In genomic region chr2:18912225-18912888, GRCh38 we compare ENCODE assay signal across 19 cellular contexts.
"Had no signal": no experiment of that assay in that cellular context is flagged by ENCODE, and none has a peak within 500 bp of the region (broad histone marks: within the 10 kb centered on the region; RNA-seq: fewer than 3 reads in every experiment).

No MANE protein-coding gene starts in this region.

- DNase-seq: activated CD4-positive, alpha-beta T cell treated with anti-CD3 and anti-CD28 coated beads, Interleukin-2, amount 10 ng/mL, durations not matched to agents 24 days and 14 days; activated CD4-positive, CD25-positive, alpha-beta regulatory T cell; activated CD8-positive, alpha-beta memory T cell treated with anti-CD3 and anti-CD28 coated beads, Interleukin-2, amount 50 U/mL, for 4 hours; activated CD8-positive, alpha-beta T cell treated with anti-CD3 and anti-CD28 coated beads, Interleukin-2, amount 10 ng/mL, durations not matched to agents 7 days and 5 days; activated gamma-delta T cell treated with Interleukin-2 at 50 U/mL for 16 hours; activated naive CD8-positive, alpha-beta T cell treated with anti-CD3 and anti-CD28 coated beads for 36 hours; activated T-cell treated with anti-CD3 and anti-CD28 coated beads, Interleukin-2, amount 50 U/mL, for 72 hours; amygdala; brain microvascular endothelial cell; cerebellar nuclear complex; dermis blood vessel endothelial cell; naive thymus-derived CD8-positive, alpha-beta T cell; posterior cingulate gyrus; trophoblast cell had no signal

- H3K36me3 ChIP-seq: brain microvascular endothelial cell, neutrophil, right atrium auricular region, suprapubic skin had no signal

- H3K4me2 ChIP-seq: smooth muscle cell had no signal

- H3K4me3 ChIP-seq: right atrium auricular region, smooth muscle cell, suprapubic skin had no signal

- ATAC-seq: activated CD8-positive, alpha-beta T cell treated with anti-CD3 and anti-CD28 coated beads, Interleukin-2, amount 10 ng/mL, durations not matched to agents 7 days and 5 days; activated T-cell treated with anti-CD3 and anti-CD28 coated beads, Interleukin-2, amount 50 U/mL, for 72 hours; naive thymus-derived CD8-positive, alpha-beta T cell had no signal

- H3K27me3 ChIP-seq: brain microvascular endothelial cell, neutrophil, right atrium auricular region, suprapubic skin had no signal

- H3K9me3 ChIP-seq: neutrophil, right atrium auricular region, suprapubic skin had no signal

- H3K4me1 ChIP-seq: right atrium auricular region, suprapubic skin had no signal

- FAIRE-seq: islet of Langerhans had no signal

- H3K27ac ChIP-seq: brain microvascular endothelial cell, neutrophil, right atrium auricular region, suprapubic skin had no signal
